8 cellular contexts compared by ENCODE assay signal in genomic region chr20:4973330-4974097, GRCh38. TPM values are rescaled to one million over a fixed set of nuclear protein-coding genes. Genes with fewer than 3 reads are reported as not detected.
DNase-seq lines count a peak whose midpoint lies in the region; ATAC-seq and TF ChIP-seq lines count a peak whose summit lies in the region.

No MANE protein-coding gene starts in this region.

- TF ChIP-seq CTCF in neural progenitor cell (IDR thresholded peaks at IDR 0.05), result no peak

- peaks cover 7% of the 10 kb centered on the region for H3F3A ChIP-seq in neural progenitor cell (ENCODE audit: low read depth)

- ATAC-seq in GM18511 (IDR thresholded peaks at IDR 0.05; ENCODE audit: unreplicated experiment), result peak; percentile 93
- peak; percentile 89 for ATAC-seq in HG02763 (IDR thresholded peaks at IDR 0.05; ENCODE audit: unreplicated experiment)
- peak; percentile 91 for ATAC-seq in activated naive CD8-positive, alpha-beta T cell treated with anti-CD3 and anti-CD28 coated beads, Interleukin-2, amount 50 U/mL, for 24 hours

- H3K9me3 ChIP-seq in neural progenitor cell (ENCODE audit: low read depth), result no peaks in the 10 kb centered on the region

- H3K4me3 ChIP-seq in neural progenitor cell, result no peak overlapping the region

- no peaks in the 10 kb centered on the region for H3K27me3 ChIP-seq in neural progenitor cell

- H3K27ac Mint-ChIP-seq in activated naive CD8-positive, alpha-beta T cell treated with anti-CD3 and anti-CD28 coated beads, Interleukin-2, amount 50 U/mL, for 24 hours, result peak overlapping the region; percentile 87
- no peak overlapping the region for H3K27ac Mint-ChIP-seq in neural progenitor cell

- peak overlapping the region; percentile 73 for H3K4me3 Mint-ChIP-seq in activated naive CD8-positive, alpha-beta T cell treated with anti-CD3 and anti-CD28 coated beads, Interleukin-2, amount 50 U/mL, for 24 hours
- no peak overlapping the region for H3K4me3 Mint-ChIP-seq in neural progenitor cell

- H3K9me3 Mint-ChIP-seq in activated naive CD8-positive, alpha-beta T cell treated with anti-CD3 and anti-CD28 coated beads, Interleukin-2, amount 50 U/mL, for 24 hours, result no peaks in the 10 kb centered on the region
- H3K9me3 Mint-ChIP-seq in neural progenitor cell, result no peaks in the 10 kb centered on the region

- H3K36me3 ChIP-seq in neural progenitor cell, result no peaks in the 10 kb centered on the region

- no peaks in the 10 kb centered on the region for H3K27me3 Mint-ChIP-seq in activated naive CD8-positive, alpha-beta T cell treated with anti-CD3 and anti-CD28 coated beads, Interleukin-2, amount 50 U/mL, for 24 hours
- H3K27me3 Mint-ChIP-seq in neural progenitor cell (ENCODE audit: insufficient read depth, low read depth), result no peaks in the 10 kb centered on the region

- peaks cover 7% of the 10 kb centered on the region for H4K20me1 ChIP-seq in neural progenitor cell (ENCODE audit: low read depth)

- no peak overlapping the region for H3K9ac ChIP-seq in neural progenitor cell

- H3K27ac ChIP-seq in neural progenitor cell, result no peak overlapping the region

- H3K36me3 Mint-ChIP-seq in activated naive CD8-positive, alpha-beta T cell treated with anti-CD3 and anti-CD28 coated beads, Interleukin-2, amount 50 U/mL, for 24 hours (ENCODE audit: low read depth), result peaks cover 18% of the 10 kb centered on the region
- H3K36me3 Mint-ChIP-seq in neural progenitor cell, result no peaks in the 10 kb centered on the region

- peaks cover 6% of the 10 kb centered on the region for H3K4me1 ChIP-seq in neural progenitor cell

- H3K4me1 Mint-ChIP-seq in activated naive CD8-positive, alpha-beta T cell treated with anti-CD3 and anti-CD28 coated beads, Interleukin-2, amount 50 U/mL, for 24 hours, result peaks cover 31% of the 10 kb centered on the region
- H3K4me1 Mint-ChIP-seq in neural progenitor cell, result peaks cover 18% of the 10 kb centered on the region

- H2AFZ ChIP-seq in neural progenitor cell (replicated peaks), result no peak overlapping the region

- H3K79me2 ChIP-seq in neural progenitor cell (ENCODE audit: low read depth), result no peaks in the 10 kb centered on the region

- no peak overlapping the region for H3K4me2 ChIP-seq in neural progenitor cell

- DNase-seq in NOMO-1 treated with dmso at 0.1 percent for 144 hours (lab: John Stamatoyannopoulos, UW; ENCODE audit: unreplicated experiment), result peak; percentile 37
- peak; percentile 58 for DNase-seq in activated naive CD8-positive, alpha-beta T cell treated with anti-CD3 and anti-CD28 coated beads, Interleukin-2, amount 50 U/mL, for 24 hours
- peak; percentile 61 for DNase-seq in kidney glomerular epithelial cell (lab: John Stamatoyannopoulos, UW)
- DNase-seq in stimulated activated CD8-positive, alpha-beta memory T cell treated with anti-CD3 and anti-CD28 coated beads, Interleukin-15, amount 100 ng/mL, for 48 hours (ENCODE audit: low read depth in 2 of 2), result peak; percentile 24 to 53
- no peak for DNase-seq in DMS153 treated with DMSO at 0.1 percent for 48 hours (lab: John Stamatoyannopoulos, UW; ENCODE audit: unreplicated experiment)
- DNase-seq in neural progenitor cell (ENCODE audit: low spot score), result no peak

RNA-seq across cellular contexts. Expression of gene SLC23A2, which starts 27.8 kb away (rescaled TPM):
- total RNA-seq in neural progenitor cell (ENCODE audit: low replicate concordance), result 9.3 and 13.0 TPM in 2 replicates

Comparison
In these comparisons a context has a peak if more than half of its experiments do, and no peak if none do; other contexts are left out.
1. DNase-seq: peak in NOMO-1 treated with dmso at 0.1 percent for 144 hours (single experiment), activated naive CD8-positive, alpha-beta T cell treated with anti-CD3 and anti-CD28 coated beads, Interleukin-2, amount 50 U/mL, for 24 hours (single experiment), kidney glomerular epithelial cell (single experiment) and stimulated activated CD8-positive, alpha-beta memory T cell treated with anti-CD3 and anti-CD28 coated beads, Interleukin-15, amount 100 ng/mL, for 48 hours (2 of 2); none in DMS153 treated with DMSO at 0.1 percent for 48 hours (single experiment) and neural progenitor cell (single experiment).
2. Peak in every context shown above with its lines, with median percentiles within 50 percentile points of each other: ATAC-seq.